8 cellular contexts compared by ENCODE assay signal in genomic region chr1:224615861-224616760, GRCh38. TPM values are rescaled to one million over a fixed set of nuclear protein-coding genes. Genes with fewer than 3 reads are reported as not detected.
DNase-seq lines count a peak whose midpoint lies in the region; ATAC-seq, FAIRE-seq and TF ChIP-seq lines count a peak whose summit lies in the region.

Gene CNIH3 (plus strand): TSS chr1:224616317. CDS start chr1:224617175, 858 bp downstream.

- H3K9ac ChIP-seq in keratinocyte (ENCODE audit: control insufficient read depth, extremely low read depth, insufficient read depth, low read length) = no peak within 1 kb of the TSS

- peak within 1 kb of the TSS; percentile 41 for H2AFZ ChIP-seq in keratinocyte (ENCODE audit: control insufficient read depth, low read length)

- H3K27ac Mint-ChIP-seq in stimulated activated memory B cell treated with anti-CD40 and anti-IgM and Interleukin-4, amounts not matched to agents 10 μg/mL and 1 μg/mL and 100 μg/mL, for 72 hours = no peak within 1 kb of the TSS

- TF ChIP-seq CTCF in BJ (IDR thresholded peaks at IDR 0.05; ENCODE audit: insufficient read depth, low read depth, low read length) (no peak), keratinocyte (optimal IDR thresholded peaks at IDR 0.05 in 1 of 3, IDR thresholded peaks at IDR 0.05 in 1 of 3, conservative IDR thresholded peaks at IDR 0.05 in 1 of 3; ENCODE audit: extremely low read depth in 1 of 3, insufficient read depth in 2 of 3, low read length in 3 of 3) (no peak)

- H3K4me1 ChIP-seq in keratinocyte (ENCODE audit: control insufficient read depth, extremely low read depth, insufficient read depth, low read length) = peaks cover 8% of the 10 kb centered on the region

- peaks cover 13% of the 10 kb centered on the region for H3K4me1 Mint-ChIP-seq in stimulated activated memory B cell treated with anti-CD40 and anti-IgM and Interleukin-4, amounts not matched to agents 10 μg/mL and 1 μg/mL and 100 μg/mL, for 72 hours

- H3K4me3 Mint-ChIP-seq in stimulated activated memory B cell treated with anti-CD40 and anti-IgM and Interleukin-4, amounts not matched to agents 10 μg/mL and 1 μg/mL and 100 μg/mL, for 72 hours = peak within 1 kb of the TSS; percentile 44

- no peaks in the 10 kb centered on the region for H3K79me2 ChIP-seq in keratinocyte (ENCODE audit: control insufficient read depth, insufficient read depth, low read length)

- CTCF ChIA-PET in BJ (lab: Yijun Ruan, JAX) = interaction anchor here (1.8 kb wide), 1 partner anchor 26 kb away, joined by 6 read pairs; no protein-coding TSS in a partner anchor

- H3K27ac ChIP-seq in keratinocyte (ENCODE audit: control insufficient read depth, insufficient read depth, low read length) = no peak within 1 kb of the TSS

- no peaks in the 10 kb centered on the region for H3K9me3 ChIP-seq in keratinocyte (ENCODE audit: control insufficient read depth, low read depth, low read length)

- peak; percentile 51 for ATAC-seq in HG03354 (IDR thresholded peaks at IDR 0.05; ENCODE audit: poor library complexity, severe bottlenecking, unreplicated experiment)
- no peak for ATAC-seq in stimulated activated memory B cell treated with anti-CD40 and anti-IgM and Interleukin-4, amounts not matched to agents 10 μg/mL and 1 μg/mL and 100 μg/mL, for 72 hours

- H3K36me3 ChIP-seq in BJ (ENCODE audit: control insufficient read depth, insufficient read depth, low read length) = no peaks in the 10 kb centered on the region
- no peaks in the 10 kb centered on the region for H3K36me3 ChIP-seq in keratinocyte (ENCODE audit: control insufficient read depth in 2 of 2, extremely low read depth in 1 of 2, insufficient read depth in 2 of 2, low read length in 2 of 2)

- no peak for FAIRE-seq in keratinocyte (lab: Jason Lieb, UNC)

- H3K27me3 ChIP-seq in BJ (ENCODE audit: control insufficient read depth, insufficient read depth, low read length) (peaks cover 7% of the 10 kb centered on the region), keratinocyte (ENCODE audit: control insufficient read depth, extremely low read depth, insufficient read depth, low read length) (peaks cover 52% of the 10 kb centered on the region)

- H3K9me3 Mint-ChIP-seq in stimulated activated memory B cell treated with anti-CD40 and anti-IgM and Interleukin-4, amounts not matched to agents 10 μg/mL and 1 μg/mL and 100 μg/mL, for 72 hours = no peaks in the 10 kb centered on the region

- H3K4me2 ChIP-seq in keratinocyte (ENCODE audit: control insufficient read depth, extremely low read depth, insufficient read depth, low read depth, low read length) = peak within 1 kb of the TSS; percentile 71

- dilution Hi-C loops in keratinocyte (cut with MboI; ENCODE audit: extremely low pct_ligation_motif_present, low sequenced_read_pairs) = no loop called here

- POLR2A ChIA-PET in BJ (lab: Charles Lee) = no interaction called here

- H3K36me3 Mint-ChIP-seq in stimulated activated memory B cell treated with anti-CD40 and anti-IgM and Interleukin-4, amounts not matched to agents 10 μg/mL and 1 μg/mL and 100 μg/mL, for 72 hours = no peaks in the 10 kb centered on the region

- H3K27me3 Mint-ChIP-seq in stimulated activated memory B cell treated with anti-CD40 and anti-IgM and Interleukin-4, amounts not matched to agents 10 μg/mL and 1 μg/mL and 100 μg/mL, for 72 hours = peaks cover 59% of the 10 kb centered on the region

- H3K4me3 ChIP-seq in BJ (ENCODE audit: low read depth, low read length) = peak within 1 kb of the TSS; percentile 49
- peak within 1 kb of the TSS; percentile 27 to 60 (median 50) for H3K4me3 ChIP-seq in keratinocyte (ENCODE audit: control insufficient read depth in 2 of 3, extremely low read depth in 1 of 3, insufficient read depth in 2 of 3, low read depth in 1 of 3, low read length in 3 of 3)

- no peaks in the 10 kb centered on the region for H3K9me1 ChIP-seq in keratinocyte (ENCODE audit: control insufficient read depth, extremely low read depth, insufficient read depth, low read length)

- no peaks in the 10 kb centered on the region for H4K20me1 ChIP-seq in keratinocyte (ENCODE audit: control insufficient read depth, extremely low read depth, insufficient read depth, low read length)

- DNase-seq in BJ (ENCODE audit: low read depth) (no peak), astrocyte of the hippocampus (ENCODE audit: low read depth, low spot score) (peak; percentile 91), keratinocyte (ENCODE audit: low read depth, low spot score) (no peak), LoVo (ENCODE audit: low spot score) (no peak), KG1 (lab: John Stamatoyannopoulos, UW) (no peak)

TF ChIP-seq in PFSK-1, 5 proteins besides CTCF, POLR2A, EP300 and RAD21:
- TF ChIP-seq TAF1 (IDR thresholded peaks at IDR 0.05; ENCODE audit: borderline replicate concordance, insufficient read depth, low read length) (no peak), SIN3A (IDR thresholded peaks at IDR 0.05; ENCODE audit: borderline replicate concordance, insufficient read depth, low read length) (peak; percentile 44; the same call in 1 of the 2 replicates)

RNA-seq across cellular contexts. Expression of gene CNIH3, which starts in this region (rescaled TPM):
- polyA plus RNA-seq in BJ (2011; rRNA removed) (2.6 and 2.9 TPM in 2 replicates), keratinocyte (0.71 to 1.5 TPM (median 0.81 TPM) in 3 replicates)
- polyA minus RNA-seq in BJ (2011; rRNA and poly(A)+ RNA removed) = 1.9 and 6.8 TPM in 2 replicates
- polyA plus RNA-seq in PFSK-1 (2012; ENCODE audit: insufficient read length, low read depth) = 9.5 TPM
- not detected for polyA plus RNA-seq in keratinocyte (2011; ENCODE audit: low read depth)
- 0.57 and 0.65 TPM in 2 replicates for polyA plus RNA-seq in keratinocyte (2011; cell fraction: cytosol; rRNA removed)
- polyA plus RNA-seq in keratinocyte (2011; cell fraction: nucleus; rRNA removed) = 0.70 and 0.88 TPM in 2 replicates
- 1.2 and 1.5 TPM in 2 replicates for polyA plus RNA-seq in keratinocyte (2012; ENCODE audit: low replicate concordance)
- polyA minus RNA-seq in keratinocyte = 1.7 to 4.0 TPM (median 2.6 TPM) in 3 replicates
- polyA minus RNA-seq in keratinocyte (2011; cell fraction: cytosol; rRNA and poly(A)+ RNA removed) = not detected
- polyA minus RNA-seq in keratinocyte (2011; cell fraction: nucleus; rRNA and poly(A)+ RNA removed) = 0.95 and 2.8 TPM in 2 replicates
